24 cellular contexts compared by ENCODE assay signal in the genomic region with DNA sequence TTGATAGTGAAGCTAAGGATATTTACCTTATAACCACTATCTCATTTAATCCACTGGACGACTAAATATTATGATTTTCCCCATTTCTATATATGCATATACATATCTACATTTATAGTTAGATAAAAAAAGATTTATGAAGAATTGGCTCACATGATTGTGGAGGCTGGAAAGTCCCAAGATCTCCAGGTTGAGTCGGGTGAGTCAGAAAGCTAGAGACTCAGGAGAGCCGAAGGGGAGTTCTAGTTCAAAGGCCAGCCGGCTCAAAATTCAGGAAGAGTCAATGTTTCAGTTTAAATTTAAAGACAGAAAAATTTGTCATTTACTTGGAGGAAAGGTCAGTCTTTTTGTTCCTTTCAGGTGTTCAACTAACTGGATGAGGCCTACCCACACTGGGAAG.
"Had no signal": no experiment of that assay in that cellular context is flagged by ENCODE, and none has a peak within 500 bp of the region (broad histone marks: within the 10 kb centered on the region; RNA-seq: fewer than 3 reads in every experiment).

No MANE protein-coding gene starts in this region.

- H3K9me3 ChIP-seq: gastrocnemius medialis had no signal

- H3K36me3 ChIP-seq: gastrocnemius medialis, tibial nerve had no signal

- H3K4me1 ChIP-seq: tibial nerve had no signal

- DNase-seq: activated B cell treated with CpG ODN at 0.5 μM for 24 hours; activated CD4-positive, alpha-beta T cell treated with anti-CD3 and anti-CD28 coated beads, Interleukin-2, amount 50 U/mL, for 1 hour; activated effector memory CD4-positive, alpha-beta T cell treated with Interleukin-2 at 50 U/mL for 16 hours; activated naive CD4-positive, alpha-beta T cell treated with anti-CD3 and anti-CD28 coated beads, Interleukin-2, amount 10 ng/mL, durations not matched to agents 7 days and 5 days; activated naive CD8-positive, alpha-beta T cell treated with anti-CD3 and anti-CD28 coated beads, Interleukin-2, amount 50 U/mL, for 24 hours; activated T-cell treated with anti-CD3 and anti-CD28 coated beads for 4 hours; activated T-cell treated with anti-CD3 and anti-CD28 coated beads, Interleukin-2, amount 50 U/mL, for 72 hours; amygdala; dermis blood vessel endothelial cell; effector CD4-positive, alpha-beta T cell; gastrocnemius medialis; glutamatergic neuron; islet precursor cell; left cardiac atrium; left ventricle myocardium superior; posterior cingulate gyrus; right cardiac atrium; stimulated activated CD4-positive, alpha-beta T cell treated with anti-CD3 and anti-CD28 coated beads, Interleukin-15, amount 100 ng/mL, for 24 hours; stimulated activated CD4-positive, alpha-beta T cell treated with anti-CD3 and anti-CD28 coated beads, Interleukin-2, amount 100 ng/mL, for 24 hours; stimulated activated naive CD4-positive, alpha-beta T cell treated with Interleukin-2 at 50 U/mL for 16 hours had no signal

- H3K4me3 Mint-ChIP-seq: activated B cell treated with CpG ODN at 0.5 μM for 24 hours; activated naive CD4-positive, alpha-beta T cell treated with anti-CD3 and anti-CD28 coated beads, Interleukin-2, amount 10 ng/mL, durations not matched to agents 7 days and 5 days; activated naive CD8-positive, alpha-beta T cell treated with anti-CD3 and anti-CD28 coated beads, Interleukin-2, amount 50 U/mL, for 24 hours; activated T-cell treated with anti-CD3 and anti-CD28 coated beads, Interleukin-2, amount 50 U/mL, for 72 hours; nephron had no signal

- H3K36me3 Mint-ChIP-seq: activated naive CD4-positive, alpha-beta T cell treated with anti-CD3 and anti-CD28 coated beads, Interleukin-2, amount 10 ng/mL, durations not matched to agents 7 days and 5 days had no signal

- H3K27ac Mint-ChIP-seq: activated B cell treated with CpG ODN at 0.5 μM for 24 hours; activated naive CD4-positive, alpha-beta T cell treated with anti-CD3 and anti-CD28 coated beads, Interleukin-2, amount 10 ng/mL, durations not matched to agents 7 days and 5 days; activated naive CD8-positive, alpha-beta T cell treated with anti-CD3 and anti-CD28 coated beads, Interleukin-2, amount 50 U/mL, for 24 hours; nephron had no signal

- H3K9me3 Mint-ChIP-seq: activated B cell treated with CpG ODN at 0.5 μM for 24 hours; activated naive CD8-positive, alpha-beta T cell treated with anti-CD3 and anti-CD28 coated beads, Interleukin-2, amount 50 U/mL, for 24 hours had no signal

- H3K27me3 ChIP-seq: gastrocnemius medialis, hepatocyte, tibial nerve had no signal

- H3K27me3 Mint-ChIP-seq: activated B cell treated with CpG ODN at 0.5 μM for 24 hours had no signal

- H3K4me3 ChIP-seq: gastrocnemius medialis, hepatocyte, tibial nerve had no signal

- H3K4me1 Mint-ChIP-seq: activated naive CD4-positive, alpha-beta T cell treated with anti-CD3 and anti-CD28 coated beads, Interleukin-2, amount 10 ng/mL, durations not matched to agents 7 days and 5 days; nephron had no signal

- ATAC-seq: gastrocnemius medialis, left cardiac atrium, left ventricle myocardium superior, right cardiac atrium had no signal

- H3K27ac ChIP-seq: epithelial cell of prostate, gastrocnemius medialis, hepatocyte, tibial nerve had no signal
